17 cellular contexts compared by ENCODE assay signal in genomic region chr3:107206945-107207344, GRCh38.
A peak's percentile ranks its signal among the peaks of the same experiment; 100 is the strongest.
DNase-seq lines count a peak whose midpoint lies in the region; ATAC-seq and TF ChIP-seq lines count a peak whose summit lies in the region.
"Had no signal": no experiment of that assay in that cellular context is flagged by ENCODE, and none has a peak within 500 bp of the region (broad histone marks: within the 10 kb centered on the region; RNA-seq: fewer than 3 reads in every experiment).

No MANE protein-coding gene starts in this region.

- H3K27ac ChIP-seq in VCaP = 0 out of 2 replicates have a peak overlapping the region, but pooled peaks have one; percentile 13
- peak overlapping the region; percentile 98 for H3K27ac ChIP-seq in foreskin keratinocyte
- peak overlapping the region; percentile 19 for H3K27ac ChIP-seq in suprapubic skin

- H3K36me3 ChIP-seq in suprapubic skin = no peaks in the 10 kb centered on the region
- H3K36me3 ChIP-seq: transverse colon had no signal

- DNase-seq in foreskin keratinocyte = no peak
- peak; percentile 82 for DNase-seq in myocyte (ENCODE audit: low read depth)
- DNase-seq in suprapubic skin (ENCODE audit: low spot score in 2 of 2) = no peak
- DNase-seq in NCI-H187 (lab: John Stamatoyannopoulos, UW) = no peak
- no peak for DNase-seq in NCI-H2196 treated with DMSO at 0.1 percent for 48 hours (lab: John Stamatoyannopoulos, UW; ENCODE audit: unreplicated experiment)
- DNase-seq in mucosa of gallbladder (ENCODE audit: low spot score) = no peak
- no peak for DNase-seq in activated CD4-positive, CD25-positive, alpha-beta regulatory T cell treated with anti-CD3 and anti-CD28 coated beads, Interleukin-2, amount 50 U/mL, for 72 hours
- DNase-seq: activated CD8-positive, alpha-beta memory T cell treated with anti-CD3 and anti-CD28 coated beads for 24 hours; activated effector memory CD4-positive, alpha-beta T cell treated with Interleukin-2 at 50 U/mL for 16 hours; AML-193; effector CD4-positive, alpha-beta T cell; mucosa of descending colon; NCI-H1417 treated with DMSO at 0.1 percent for 48 hours; posterior cingulate gyrus; SW 1271; transverse colon had no signal

- TF ChIP-seq CTCF in VCaP (conservative IDR thresholded peaks at IDR 0.05) (no peak), foreskin keratinocyte (conservative IDR thresholded peaks at IDR 0.05) (no peak), suprapubic skin (IDR thresholded peaks at IDR 0.05) (no peak)

- TF ChIP-seq POLR2A in suprapubic skin (IDR thresholded peaks at IDR 0.05) = no peak

- ATAC-seq in foreskin keratinocyte = no peak
- ATAC-seq: mucosa of descending colon had no signal

- TF ChIP-seq EP300 in suprapubic skin (IDR thresholded peaks at IDR 0.05) = no peak

- no peak overlapping the region for H3K4me3 ChIP-seq in suprapubic skin
- H3K4me3 ChIP-seq: mucosa of descending colon, transverse colon had no signal

- no peaks in the 10 kb centered on the region for H3K9me3 ChIP-seq in suprapubic skin
- H3K9me3 ChIP-seq: mucosa of descending colon, transverse colon had no signal

- H3K27me3 ChIP-seq in foreskin keratinocyte (no peaks in the 10 kb centered on the region), suprapubic skin (no peaks in the 10 kb centered on the region)
- H3K27me3 ChIP-seq: transverse colon had no signal

- H3K4me1 ChIP-seq in foreskin keratinocyte = peaks cover 37% of the 10 kb centered on the region
- peaks cover 20% of the 10 kb centered on the region for H3K4me1 ChIP-seq in suprapubic skin

Comparison
In these comparisons a context has a peak if more than half of its experiments do, and no peak if none do; other contexts are left out.
1. H3K27ac ChIP-seq: peak in every context shown above with its lines; median percentile 98 in foreskin keratinocyte; 19 in suprapubic skin; 13 in VCaP.